ENCODE assay signal across 8 cellular contexts in the genomic region with DNA sequence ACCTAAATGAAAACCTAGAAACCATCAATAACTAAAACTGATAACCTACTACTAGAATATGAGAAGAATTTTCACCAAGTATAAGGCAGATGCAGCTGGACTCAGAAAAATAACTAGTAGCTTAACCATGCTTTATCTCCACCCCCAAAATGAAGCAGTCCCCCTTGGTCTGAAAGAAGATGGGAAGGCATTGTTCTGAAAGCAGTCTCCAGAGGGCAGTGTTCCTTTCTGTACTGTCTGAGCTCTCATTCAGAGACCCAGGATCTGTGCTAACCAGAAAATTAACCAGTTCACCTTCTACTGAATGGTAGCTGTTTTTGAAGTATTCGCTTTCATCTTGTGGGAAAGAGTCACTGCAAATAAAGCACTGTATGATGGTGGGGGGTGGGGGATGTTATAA.
A peak's percentile ranks its signal among the peaks of the same experiment; 100 is the strongest.
DNase-seq lines count a peak whose midpoint lies in the region; ATAC-seq and TF ChIP-seq lines count a peak whose summit lies in the region.

No MANE protein-coding gene starts in this region.

- no peak for TF ChIP-seq POLR2A in upper lobe of left lung (IDR thresholded peaks at IDR 0.05)

- no peaks in the 10 kb centered on the region for H3K36me3 ChIP-seq in Caco-2 (ENCODE audit: control insufficient read depth, insufficient read depth, low read length)
- no peaks in the 10 kb centered on the region for H3K36me3 ChIP-seq in RWPE2 (ENCODE audit: low read depth)
- no peaks in the 10 kb centered on the region for H3K36me3 ChIP-seq in cardiac muscle cell
- H3K36me3 ChIP-seq in upper lobe of right lung, result no peaks in the 10 kb centered on the region
- no peaks in the 10 kb centered on the region for H3K36me3 ChIP-seq in effector memory CD4-positive, alpha-beta T cell (ENCODE audit: control insufficient read depth, insufficient read depth, low read length)
- no peaks in the 10 kb centered on the region for H3K36me3 ChIP-seq in upper lobe of left lung

- H3K27ac ChIP-seq in RWPE2 (ENCODE audit: poor library complexity, severe bottlenecking) (no peak overlapping the region), cardiac muscle cell (no peak overlapping the region), upper lobe of right lung (no peak overlapping the region), upper lobe of left lung (no peak overlapping the region)
- no peak overlapping the region for H3K27ac ChIP-seq in effector memory CD4-positive, alpha-beta T cell (ENCODE audit: insufficient read depth, low read length, poor library complexity, severe bottlenecking)

- no TSS peak for BruUV-seq in Caco-2 (replicated peaks; lab: Mats Ljungman, UMichigan)

- H3K9me3 Mint-ChIP-seq in Caco-2 (ENCODE audit: unreplicated experiment) (no peaks in the 10 kb centered on the region), HFFc6 (no peaks in the 10 kb centered on the region)

- H3K4me1 ChIP-seq in Caco-2 (no peaks in the 10 kb centered on the region), RWPE2 (ENCODE audit: insufficient read depth, poor library complexity, severe bottlenecking) (no peaks in the 10 kb centered on the region), cardiac muscle cell (ENCODE audit: low read depth) (peaks cover 25% of the 10 kb centered on the region), upper lobe of right lung (no peaks in the 10 kb centered on the region), upper lobe of left lung (no peaks in the 10 kb centered on the region)
- H3K4me1 ChIP-seq in effector memory CD4-positive, alpha-beta T cell (ENCODE audit: control insufficient read depth, insufficient read depth, low read length, poor library complexity, severe bottlenecking), result no peaks in the 10 kb centered on the region

- H3K4me1 Mint-ChIP-seq in Caco-2 (ENCODE audit: low read depth, unreplicated experiment) (no peaks in the 10 kb centered on the region), HFFc6 (ENCODE audit: low read depth) (no peaks in the 10 kb centered on the region)

- ATAC-seq in RWPE2 (ENCODE audit: low read depth), result peak; percentile 65
- ATAC-seq in upper lobe of right lung, result no peak
- ATAC-seq in HG03565 (IDR thresholded peaks at IDR 0.05; ENCODE audit: unreplicated experiment), result no peak
- no peak for ATAC-seq in upper lobe of left lung (ENCODE audit: low FRiP score in 2 of 2)

- no peaks in the 10 kb centered on the region for H3K36me3 Mint-ChIP-seq in Caco-2 (ENCODE audit: insufficient read depth, unreplicated experiment)
- H3K36me3 Mint-ChIP-seq in HFFc6 (ENCODE audit: low read depth), result no peaks in the 10 kb centered on the region

- CTCF ChIA-PET in Caco-2 (lab: Charles Lee), result interaction anchor here (0.7 to 1.2 kb wide), 2 partner anchors 26 to 1926 kb away, joined by 5 to 11 read pairs; no protein-coding TSS in a partner anchor

- H3K27me3 ChIP-seq in Caco-2 (replicated peaks; ENCODE audit: control insufficient read depth, insufficient read depth, low read length) (no peaks in the 10 kb centered on the region; the same call in 1 of the 2 replicates), RWPE2 (ENCODE audit: insufficient read depth, poor library complexity, severe bottlenecking) (no peaks in the 10 kb centered on the region), cardiac muscle cell (no peaks in the 10 kb centered on the region), upper lobe of right lung (no peaks in the 10 kb centered on the region), upper lobe of left lung (no peaks in the 10 kb centered on the region)
- peaks cover 5% of the 10 kb centered on the region for H3K27me3 ChIP-seq in effector memory CD4-positive, alpha-beta T cell (replicated peaks; ENCODE audit: control insufficient read depth, insufficient read depth, low read length, poor library complexity, severe bottlenecking)

- WGBS in upper lobe of left lung, 2 donors, result 24 to 33% methylated on average over 1 of the region's 1 CpG

- intact Hi-C loops in Caco-2 (cut with micrococcal nuclease; ENCODE audit: unreplicated experiment), result loop anchor here (10.0 kb wide), 1 partner anchor 265 kb away; no protein-coding TSS in a partner anchor
- intact Hi-C loops in upper lobe of right lung (cut with DNase I), result no loop called here

- TF ChIP-seq EP300 in upper lobe of left lung (IDR thresholded peaks at IDR 0.05), result no peak

- no peak overlapping the region for H3K27ac Mint-ChIP-seq in Caco-2 (ENCODE audit: unreplicated experiment)
- H3K27ac Mint-ChIP-seq in HFFc6, result no peak overlapping the region

- H3K4me3 Mint-ChIP-seq in Caco-2 (ENCODE audit: unreplicated experiment), result no peak overlapping the region
- no peak overlapping the region for H3K4me3 Mint-ChIP-seq in HFFc6

- H3K4me3 ChIP-seq in Caco-2 (ENCODE audit: low read depth, low read length) (no peak overlapping the region), RWPE2 (ENCODE audit: severe bottlenecking) (no peak overlapping the region), cardiac muscle cell (no peak overlapping the region), upper lobe of right lung (no peak overlapping the region), upper lobe of left lung (no peak overlapping the region)
- H3K4me3 ChIP-seq in effector memory CD4-positive, alpha-beta T cell (ENCODE audit: insufficient read depth, low read depth, low read length, poor library complexity, severe bottlenecking), result no peak overlapping the region

- H3K27me3 Mint-ChIP-seq in Caco-2 (ENCODE audit: insufficient read depth, unreplicated experiment), result peaks cover 4% of the 10 kb centered on the region
- H3K27me3 Mint-ChIP-seq in HFFc6 (ENCODE audit: insufficient read depth), result peaks cover 6% of the 10 kb centered on the region; the same call in 1 of the 2 replicates

- POLR2A ChIA-PET in Caco-2 (lab: Charles Lee), result no interaction called here

- peak in 1 of 2 experiments; percentile 22 for DNase-seq in Caco-2
- DNase-seq in HFFc6, result peak; percentile 35
- no peak for DNase-seq in RWPE2 (ENCODE audit: low spot score)
- peak; percentile 41 to 58 for DNase-seq in cardiac muscle cell (ENCODE audit: low read depth in 1 of 2, low spot score in 1 of 2)
- no peak for DNase-seq in upper lobe of right lung
- DNase-seq in effector memory CD4-positive, alpha-beta T cell, result no peak
- no peak for DNase-seq in upper lobe of left lung

- H3K9me3 ChIP-seq in Caco-2, result peaks cover 2% of the 10 kb centered on the region; the same call in 1 of the 2 replicates
- no peaks in the 10 kb centered on the region for H3K9me3 ChIP-seq in RWPE2 (ENCODE audit: severe bottlenecking)
- H3K9me3 ChIP-seq in cardiac muscle cell (ENCODE audit: low read depth), result no peaks in the 10 kb centered on the region
- no peaks in the 10 kb centered on the region for H3K9me3 ChIP-seq in upper lobe of right lung
- no peaks in the 10 kb centered on the region for H3K9me3 ChIP-seq in effector memory CD4-positive, alpha-beta T cell (ENCODE audit: control insufficient read depth, low read length)
- H3K9me3 ChIP-seq in upper lobe of left lung, result no peaks in the 10 kb centered on the region

- TF ChIP-seq CTCF in Caco-2 (IDR thresholded peaks at IDR 0.05; ENCODE audit: insufficient read depth in 1 of 2, low read depth in 1 of 2, low read length in 1 of 2, severe bottlenecking in 1 of 2, unreplicated experiment in 1 of 2) (peak; percentile 30 to 62), HFFc6 (IDR thresholded peaks at IDR 0.05) (peak; percentile 74), RWPE2 (IDR thresholded peaks at IDR 0.05; ENCODE audit: poor library complexity, severe bottlenecking) (peak; percentile 46), cardiac muscle cell (IDR thresholded peaks at IDR 0.05; ENCODE audit: low read depth, low read length) (peak; percentile 72), upper lobe of right lung (IDR thresholded peaks at IDR 0.05) (peak; percentile 33), upper lobe of left lung (IDR thresholded peaks at IDR 0.05) (no peak)

Comparison
In these comparisons a context has a peak if more than half of its experiments do, and no peak if none do; other contexts are left out.
1. DNase-seq: peak in HFFc6 (single experiment) and cardiac muscle cell (2 of 2); none in RWPE2 (single experiment), upper lobe of right lung (single experiment), effector memory CD4-positive, alpha-beta T cell (0 of 3) and upper lobe of left lung (0 of 2).
2. CTCF ChIP-seq: peak in Caco-2 (2 of 2), HFFc6 (single experiment), RWPE2 (single experiment), cardiac muscle cell (single experiment) and upper lobe of right lung (single experiment); none in upper lobe of left lung (0 of 6).